36 cellular contexts compared by ENCODE assay signal in the genomic region with DNA sequence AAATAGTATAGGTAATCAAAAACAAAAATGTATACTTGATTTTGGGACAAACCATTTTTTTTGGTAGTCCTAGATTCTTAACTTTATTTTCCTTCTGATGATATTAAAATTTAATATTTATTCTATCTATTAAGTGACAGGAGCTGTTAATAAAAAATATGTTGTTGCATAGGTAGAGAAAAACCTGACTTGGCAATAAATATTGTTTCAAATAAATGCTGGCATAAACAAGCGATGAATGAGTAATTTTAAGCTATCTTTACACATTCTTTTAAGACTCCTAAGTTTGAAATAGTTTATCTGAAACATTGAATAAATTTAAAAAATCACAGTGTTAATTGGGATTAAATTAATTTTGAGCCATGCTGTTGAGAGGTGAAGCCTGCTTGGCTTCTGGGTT.
"Had no signal": no experiment of that assay in that cellular context is flagged by ENCODE, and none has a peak within 500 bp of the region (broad histone marks: within the 10 kb centered on the region; RNA-seq: fewer than 3 reads in every experiment).

No MANE protein-coding gene starts in this region.

- H3K36me3 ChIP-seq: MG63 had no signal

- H3K9me3 ChIP-seq: MG63 had no signal

- DNase-seq: Karpas-422, Kasumi-1, MG63, MM.1S, MV-4-11, NCI-H1048, NCI-H1092, NCI-H1092 treated with DMSO at 0.1 percent for 48 hours, NCI-H1105, NCI-H1105 treated with DMSO at 0.1 percent for 48 hours, NCI-H1417, NCI-H1417 treated with DMSO at 0.1 percent for 48 hours, NCI-H1436, NCI-H1436 treated with DMSO at 0.1 percent for 48 hours, NCI-H146, NCI-H1694, NCI-H1694 treated with DMSO at 0.1 percent for 48 hours, NCI-H187, NCI-H187 treated with DMSO at 0.1 percent for 48 hours, NCI-H1930, NCI-H2029, NCI-H2029 treated with DMSO at 0.1 percent for 48 hours, NCI-H2081, NCI-H2081 treated with DMSO at 0.1 percent for 48 hours, NCI-H2107, NCI-H2171, NCI-H2171 treated with DMSO at 0.1 percent for 48 hours, NCI-H2227 treated with DMSO at 0.1 percent for 48 hours, NCI-H226, NCI-H345, NCI-H446, NCI-H446 treated with DMSO at 0.1 percent for 48 hours, NCI-H510A, NCI-H510A treated with DMSO at 0.1 percent for 48 hours, NCI-H524, NCI-H524 treated with DMSO at 0.1 percent for 48 hours had no signal

- H3K4me3 ChIP-seq: MG63 had no signal

- H3K27me3 ChIP-seq: MG63 had no signal
